In genomic region chr20:19815553-19815991, GRCh38 we compare ENCODE assay signal across 8 cellular contexts. TPM values are rescaled to one million over a fixed set of nuclear protein-coding genes. Genes with fewer than 3 reads are reported as not detected.
DNase-seq lines count a peak whose midpoint lies in the region; ATAC-seq and TF ChIP-seq lines count a peak whose summit lies in the region.

No MANE protein-coding gene starts in this region.

- peaks cover 5% of the 10 kb centered on the region for H3K4me1 Mint-ChIP-seq in stimulated activated naive CD8-positive, alpha-beta T cell treated with anti-CD3 and anti-CD28 coated beads, Interleukin-15, amount 100 ng/mL, for 72 hours
- H3K4me1 Mint-ChIP-seq in activated T-helper 1 cell treated with anti-CD3 and anti-CD28 coated beads, Interleukin-12 subunit alpha, Interleukin-12 subunit beta, Interleukin-2, Interleukin-4 antibody, amounts not matched to agents 30 ng/mL and 10 ng/mL and 1 ng/mL, durations not matched to agents 14 hours and 24 hours and 36 hours (ENCODE audit: low read depth), result no peaks in the 10 kb centered on the region

- H3K27ac Mint-ChIP-seq in stimulated activated naive CD8-positive, alpha-beta T cell treated with anti-CD3 and anti-CD28 coated beads, Interleukin-15, amount 100 ng/mL, for 72 hours, result no peak overlapping the region
- no peak overlapping the region for H3K27ac Mint-ChIP-seq in activated T-helper 1 cell treated with anti-CD3 and anti-CD28 coated beads, Interleukin-12 subunit alpha, Interleukin-12 subunit beta, Interleukin-2, Interleukin-4 antibody, amounts not matched to agents 30 ng/mL and 10 ng/mL and 1 ng/mL, durations not matched to agents 14 hours and 24 hours and 36 hours

- intact Hi-C loops in activated T-helper 1 cell treated with anti-CD3 and anti-CD28 coated beads, Interleukin-12 subunit alpha, Interleukin-12 subunit beta, Interleukin-2, Interleukin-4 antibody, amounts not matched to agents 30 ng/mL and 10 ng/mL and 1 ng/mL, durations not matched to agents 14 hours and 24 hours and 36 hours (cut with micrococcal nuclease), result no loop called here

- H3K27me3 ChIP-seq in kidney epithelial cell (ENCODE audit: control insufficient read depth, insufficient read depth, low read length), result no peaks in the 10 kb centered on the region

- H3K27me3 Mint-ChIP-seq in stimulated activated naive CD8-positive, alpha-beta T cell treated with anti-CD3 and anti-CD28 coated beads, Interleukin-15, amount 100 ng/mL, for 72 hours, result peaks cover 22% of the 10 kb centered on the region
- no peaks in the 10 kb centered on the region for H3K27me3 Mint-ChIP-seq in activated T-helper 1 cell treated with anti-CD3 and anti-CD28 coated beads, Interleukin-12 subunit alpha, Interleukin-12 subunit beta, Interleukin-2, Interleukin-4 antibody, amounts not matched to agents 30 ng/mL and 10 ng/mL and 1 ng/mL, durations not matched to agents 14 hours and 24 hours and 36 hours (ENCODE audit: insufficient read depth)

- no peak overlapping the region for H3K4me3 ChIP-seq in astrocyte of the spinal cord (ENCODE audit: low read depth, low read length)
- no peak overlapping the region for H3K4me3 ChIP-seq in kidney epithelial cell (ENCODE audit: low read depth, low read length)

- peak; percentile 17 for DNase-seq in stimulated activated naive CD8-positive, alpha-beta T cell treated with anti-CD3 and anti-CD28 coated beads, Interleukin-15, Interleukin-2, amounts not matched to agents 100 U/mL and 50 U/mL, for 24 hours
- no peak for DNase-seq in stimulated activated naive CD8-positive, alpha-beta T cell treated with anti-CD3 and anti-CD28 coated beads, Interleukin-15, amount 100 ng/mL, for 72 hours
- peak; percentile 99 for DNase-seq in astrocyte of the spinal cord (ENCODE audit: low read depth, low spot score)
- DNase-seq in kidney epithelial cell (ENCODE audit: low read depth), result peak; percentile 98
- no peak for DNase-seq in activated T-helper 1 cell treated with anti-CD3 and anti-CD28 coated beads, Interleukin-12 subunit alpha, Interleukin-12 subunit beta, Interleukin-2, Interleukin-4 antibody, amounts not matched to agents 30 ng/mL and 10 ng/mL and 1 ng/mL, durations not matched to agents 14 hours and 24 hours and 36 hours (ENCODE audit: low spot score)
- DNase-seq in KG1 (lab: John Stamatoyannopoulos, UW), result no peak
- DNase-seq in cortex of kidney (lab: John Stamatoyannopoulos, UW), result no peak

- in situ Hi-C loops in astrocyte of the spinal cord (cut with HindIII; ENCODE audit: low sequenced_read_pairs), result loop anchor here (25.0 kb wide), 1 partner anchor 172 kb away; no protein-coding TSS in a partner anchor

- H3K36me3 ChIP-seq in kidney epithelial cell (ENCODE audit: control insufficient read depth, insufficient read depth, low read length), result no peaks in the 10 kb centered on the region

- ATAC-seq in stimulated activated naive CD8-positive, alpha-beta T cell treated with anti-CD3 and anti-CD28 coated beads, Interleukin-15, Interleukin-2, amounts not matched to agents 100 U/mL and 50 U/mL, for 24 hours, result peak; percentile 73
- ATAC-seq in stimulated activated naive CD8-positive, alpha-beta T cell treated with anti-CD3 and anti-CD28 coated beads, Interleukin-15, amount 100 ng/mL, for 72 hours, result no peak
- no peak for ATAC-seq in HG02973 (IDR thresholded peaks at IDR 0.05; ENCODE audit: unreplicated experiment)

- no peaks in the 10 kb centered on the region for H3K9me3 Mint-ChIP-seq in stimulated activated naive CD8-positive, alpha-beta T cell treated with anti-CD3 and anti-CD28 coated beads, Interleukin-15, amount 100 ng/mL, for 72 hours
- no peaks in the 10 kb centered on the region for H3K9me3 Mint-ChIP-seq in activated T-helper 1 cell treated with anti-CD3 and anti-CD28 coated beads, Interleukin-12 subunit alpha, Interleukin-12 subunit beta, Interleukin-2, Interleukin-4 antibody, amounts not matched to agents 30 ng/mL and 10 ng/mL and 1 ng/mL, durations not matched to agents 14 hours and 24 hours and 36 hours

- no peaks in the 10 kb centered on the region for H3K36me3 Mint-ChIP-seq in activated T-helper 1 cell treated with anti-CD3 and anti-CD28 coated beads, Interleukin-12 subunit alpha, Interleukin-12 subunit beta, Interleukin-2, Interleukin-4 antibody, amounts not matched to agents 30 ng/mL and 10 ng/mL and 1 ng/mL, durations not matched to agents 14 hours and 24 hours and 36 hours (ENCODE audit: low read depth)

- H3K4me3 Mint-ChIP-seq in stimulated activated naive CD8-positive, alpha-beta T cell treated with anti-CD3 and anti-CD28 coated beads, Interleukin-15, amount 100 ng/mL, for 72 hours, result no peak overlapping the region
- H3K4me3 Mint-ChIP-seq in activated T-helper 1 cell treated with anti-CD3 and anti-CD28 coated beads, Interleukin-12 subunit alpha, Interleukin-12 subunit beta, Interleukin-2, Interleukin-4 antibody, amounts not matched to agents 30 ng/mL and 10 ng/mL and 1 ng/mL, durations not matched to agents 14 hours and 24 hours and 36 hours, result no peak overlapping the region

- TF ChIP-seq CTCF in astrocyte of the spinal cord (IDR thresholded peaks at IDR 0.05; ENCODE audit: low read depth, low read length) (no peak), kidney epithelial cell (IDR thresholded peaks at IDR 0.05; ENCODE audit: insufficient read depth, low read length, poor library complexity, severe bottlenecking) (peak; percentile 31)

RNA-seq across cellular contexts. Expression of gene RIN2, which starts 57.5 kb away (rescaled TPM):
- 30.6 and 34.1 TPM in 2 replicates for total RNA-seq in kidney epithelial cell
- total RNA-seq in activated T-helper 1 cell treated with anti-CD3 and anti-CD28 coated beads, Interleukin-12 subunit alpha, Interleukin-12 subunit beta, Interleukin-2, Interleukin-4 antibody, amounts not matched to agents 30 ng/mL and 10 ng/mL and 1 ng/mL, durations not matched to agents 14 hours and 24 hours and 36 hours, result not detected in 2 replicates

Comparison
In these comparisons a context has a peak if more than half of its experiments do, and no peak if none do; other contexts are left out.
1. DNase-seq: peak in stimulated activated naive CD8-positive, alpha-beta T cell treated with anti-CD3 and anti-CD28 coated beads, Interleukin-15, Interleukin-2, amounts not matched to agents 100 U/mL and 50 U/mL, for 24 hours (single experiment), astrocyte of the spinal cord (single experiment) and kidney epithelial cell (single experiment); none in stimulated activated naive CD8-positive, alpha-beta T cell treated with anti-CD3 and anti-CD28 coated beads, Interleukin-15, amount 100 ng/mL, for 72 hours (0 of 2), activated T-helper 1 cell treated with anti-CD3 and anti-CD28 coated beads, Interleukin-12 subunit alpha, Interleukin-12 subunit beta, Interleukin-2, Interleukin-4 antibody, amounts not matched to agents 30 ng/mL and 10 ng/mL and 1 ng/mL, durations not matched to agents 14 hours and 24 hours and 36 hours (single experiment), KG1 (single experiment) and cortex of kidney (single experiment).
2. RNA of gene RIN2, which starts 57.5 kb away (total RNA-seq): 30.6 to 34.1 TPM in kidney epithelial cell; not detected in activated T-helper 1 cell treated with anti-CD3 and anti-CD28 coated beads, Interleukin-12 subunit alpha, Interleukin-12 subunit beta, Interleukin-2, Interleukin-4 antibody, amounts not matched to agents 30 ng/mL and 10 ng/mL and 1 ng/mL, durations not matched to agents 14 hours and 24 hours and 36 hours; every median in the first group is over 10 times any median in the second.